In genomic region chr20:32017711-32018251, GRCh38 we compare ENCODE assay signal across 8 cellular contexts. TPM values are rescaled to one million over a fixed set of nuclear protein-coding genes. Genes with fewer than 3 reads are reported as not detected.
DNase-seq lines count a peak whose midpoint lies in the region; ATAC-seq and TF ChIP-seq lines count a peak whose summit lies in the region.

No MANE protein-coding gene starts in this region.

- DNase-seq in GM10248 (ENCODE audit: extremely low spot score): peak; percentile 55
- peak; percentile 86 for DNase-seq in NCI-H2029 (lab: John Stamatoyannopoulos, UW)
- peak; percentile 46 to 51 for DNase-seq in activated CD4-positive, alpha-beta T cell treated with anti-CD3 and anti-CD28 coated beads for 4 hours
- no peak for DNase-seq in esophagus squamous epithelium (lab: John Stamatoyannopoulos, UW)
- DNase-seq in stimulated activated CD4-positive, alpha-beta T cell treated with anti-CD3 and anti-CD28 coated beads, Interleukin-2, amount 100 ng/mL, for 4 hours (ENCODE audit: low read depth): peak; percentile 27
- DNase-seq in H4 (ENCODE audit: low spot score): no peak
- DNase-seq in hippocampal formation (lab: John Stamatoyannopoulos, UW): no peak

- ATAC-seq in GM21576 (IDR thresholded peaks at IDR 0.05; ENCODE audit: unreplicated experiment): no peak

- H3K36me3 ChIP-seq in esophagus squamous epithelium: no peaks in the 10 kb centered on the region

- WGBS in esophagus squamous epithelium, 2 donors: 23 to 28% methylated on average over 4 to 9 of the region's 35 CpGs

- intact Hi-C loops in esophagus squamous epithelium (cut with DNase I): no loop called here

- CTCF ChIA-PET in GM10248 (lab: Yijun Ruan, JAX): interaction anchor here (1.1 to 3.2 kb wide), 6 partner anchors 9 to 165 kb away, joined by 3 to 29 read pairs (median 4); no protein-coding TSS in a partner anchor

- POLR2A ChIA-PET in GM10248 (lab: Yijun Ruan, JAX): no interaction called here

- no peaks in the 10 kb centered on the region for H3K9me3 ChIP-seq in esophagus squamous epithelium

- peaks cover 0 to 92% (median 7%) of the 10 kb centered on the region in 4 donors for H3K27me3 ChIP-seq in esophagus squamous epithelium

- TF ChIP-seq POLR2A in esophagus squamous epithelium (IDR thresholded peaks at IDR 0.05): no peak

- no peak overlapping the region for H3K27ac ChIP-seq in esophagus squamous epithelium

- peak; percentile 11 for TF ChIP-seq CTCF in GM10248 (IDR thresholded peaks at IDR 0.05; ENCODE audit: control extremely low read depth, extremely low read depth, low read depth, missing control alignments)
- peak in 5 of 6 experiments; percentile 16 to 44 (median 25) for TF ChIP-seq CTCF in esophagus squamous epithelium (IDR thresholded peaks at IDR 0.05)

- H3K4me3 ChIP-seq in esophagus squamous epithelium: peak overlapping the region in 3 of 4 donors; percentile 58 to 74 (median 58)

- H3K4me1 ChIP-seq in esophagus squamous epithelium: peaks cover 13 to 36% (median 14%) of the 10 kb centered on the region in 3 donors

RNA-seq across cellular contexts. Expression of gene CCM2L, which starts 7.5 kb away (rescaled TPM):
- total RNA-seq in esophagus squamous epithelium: 1 to 10 TPM in 3 of 4 donors, under 1 TPM in 1; 0.80 to 4.8 (median 3.1) TPM
- total RNA-seq in H4 (2014; rRNA removed; shearing (Covaris generic)): 0.04 TPM in 1 of 2 replicates, not detected in the other

RNA-seq across cellular contexts. Expression of gene HCK, which starts 34.3 kb away (rescaled TPM):
- 10 to 100 TPM in 2 of 4 donors, 1 to 10 TPM in 2; 3.0 to 16.9 (median 6.7) TPM for total RNA-seq in esophagus squamous epithelium
- not detected in 2 replicates for total RNA-seq in H4 (2014; rRNA removed; shearing (Covaris generic))

RNA-seq across cellular contexts. Expression of gene XKR7, which starts 49.8 kb away (rescaled TPM):
- not detected for total RNA-seq in esophagus squamous epithelium
- total RNA-seq in H4 (2014; rRNA removed; shearing (Covaris generic)): not detected in 2 replicates

Comparison
In these comparisons a context has a peak if more than half of its experiments do, and no peak if none do; other contexts are left out.
1. DNase-seq: peak in GM10248 (single experiment), NCI-H2029 (single experiment), activated CD4-positive, alpha-beta T cell treated with anti-CD3 and anti-CD28 coated beads for 4 hours (2 of 2) and stimulated activated CD4-positive, alpha-beta T cell treated with anti-CD3 and anti-CD28 coated beads, Interleukin-2, amount 100 ng/mL, for 4 hours (single experiment); none in esophagus squamous epithelium (single experiment), H4 (single experiment) and hippocampal formation (0 of 2).